ENCODE assay signal across 15 cellular contexts in the genomic region with DNA sequence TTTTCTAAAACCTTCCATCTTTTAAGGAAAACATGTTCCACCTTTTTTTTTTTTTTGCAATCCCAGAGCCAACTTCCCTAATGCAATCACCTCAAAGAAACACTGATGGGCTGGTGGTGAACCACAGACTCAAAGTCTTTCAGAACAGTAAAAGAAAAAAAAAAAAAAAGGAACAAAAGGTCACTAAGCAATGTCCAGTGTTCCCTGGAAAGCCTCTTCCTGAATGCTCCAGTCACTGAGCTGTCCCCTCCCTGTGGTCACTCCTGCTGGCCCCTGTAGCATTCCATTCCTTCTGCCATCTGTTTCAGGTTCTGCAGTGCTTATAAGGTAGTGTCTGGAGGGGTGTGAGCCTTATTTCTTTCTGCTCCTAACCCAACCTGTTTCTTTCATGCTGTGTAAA. TPM values are rescaled to one million over a fixed set of nuclear protein-coding genes. Genes with fewer than 3 reads are reported as not detected.
DNase-seq lines count a peak whose midpoint lies in the region; ATAC-seq and TF ChIP-seq lines count a peak whose summit lies in the region.
"Had no signal": no experiment of that assay in that cellular context is flagged by ENCODE, and none has a peak within 500 bp of the region (broad histone marks: within the 10 kb centered on the region; RNA-seq: fewer than 3 reads in every experiment).

No MANE protein-coding gene starts in this region.

- intact Hi-C loops in CD4-positive, alpha-beta memory T cell (cut with micrococcal nuclease), result no loop called here

- H3K27me3 ChIP-seq in CD4-positive, alpha-beta memory T cell (ENCODE audit: insufficient read depth, low read length), result no peaks in the 10 kb centered on the region
- no peaks in the 10 kb centered on the region for H3K27me3 ChIP-seq in trophoblast cell (ENCODE audit: insufficient read depth, low read length)
- H3K27me3 ChIP-seq: pancreas had no signal

- no peak overlapping the region for H3K4me3 ChIP-seq in CD4-positive, alpha-beta memory T cell (ENCODE audit: low read length in 2 of 2)
- H3K4me3 ChIP-seq in astrocyte of the spinal cord (ENCODE audit: low read depth, low read length) (no peak overlapping the region), trophoblast cell (ENCODE audit: low read depth, low read length) (no peak overlapping the region)
- H3K4me3 ChIP-seq: pancreas had no signal

- no peaks in the 10 kb centered on the region for H3K79me2 ChIP-seq in trophoblast cell (ENCODE audit: control insufficient read depth, insufficient read depth, low read length, poor library complexity)

- no peaks in the 10 kb centered on the region for H3K27me3 Mint-ChIP-seq in CD4-positive, alpha-beta memory T cell
- H3K27me3 Mint-ChIP-seq in T-helper 2 cell treated with Interferon-gamma antibody and Interleukin-4, amounts not matched to agents 5 μg/mL and 100 μg/mL, for 36 hours (ENCODE audit: low read depth), result no peaks in the 10 kb centered on the region
- H3K27me3 Mint-ChIP-seq: activated CD4-positive, alpha-beta T cell treated with anti-CD3 and anti-CD28 coated beads for 36 hours; memory B cell had no signal

- H2BK12ac ChIP-seq in trophoblast cell (ENCODE audit: low read length), result no peak overlapping the region

- peak overlapping the region in 4 of 7 donors; percentile 2 to 47 (median 32) for H3K27ac Mint-ChIP-seq in CD4-positive, alpha-beta memory T cell
- H3K27ac Mint-ChIP-seq in T-helper 2 cell treated with Interferon-gamma antibody and Interleukin-4, amounts not matched to agents 5 μg/mL and 100 μg/mL, for 36 hours, result no peak overlapping the region
- H3K27ac Mint-ChIP-seq: activated CD4-positive, alpha-beta T cell treated with anti-CD3 and anti-CD28 coated beads for 36 hours; memory B cell had no signal

- no peak overlapping the region for H2AK5ac ChIP-seq in trophoblast cell (ENCODE audit: low read length)

- TF ChIP-seq CTCF in astrocyte of the spinal cord (IDR thresholded peaks at IDR 0.05; ENCODE audit: low read depth, low read length), result no peak

- DNase-seq in CD4-positive, alpha-beta memory T cell, result no peak
- peak; percentile 85 for DNase-seq in LHCN-M2 (ENCODE audit: low read depth)
- peak; percentile 76 for DNase-seq in astrocyte of the spinal cord (ENCODE audit: low read depth, low spot score)
- peak; percentile 33 to 68 for DNase-seq in trophoblast cell
- DNase-seq in T-helper 2 cell treated with Interferon-gamma antibody and Interleukin-4, amounts not matched to agents 5 μg/mL and 100 μg/mL, for 36 hours (ENCODE audit: low spot score), result no peak
- no peak for DNase-seq in medulla oblongata (ENCODE audit: extremely low spot score)
- no peak for DNase-seq in NCI-H1092 (lab: John Stamatoyannopoulos, UW)
- DNase-seq: activated CD4-positive, alpha-beta T cell treated with anti-CD3 and anti-CD28 coated beads for 36 hours; activated T-cell treated with anti-CD3 and anti-CD28 coated beads, Interleukin-2, amount 50 U/mL, for 48 hours; GOT3; NK-92 treated with Interleukin-12 subunit alpha and Interleukin-12 subunit beta, amount 100 ng/mL, for 24 hours; pancreas; T-helper 1 cell had no signal

- H3K27ac ChIP-seq in CD4-positive, alpha-beta memory T cell (ENCODE audit: low read depth, low read length), result no peak overlapping the region
- H3K27ac ChIP-seq in trophoblast cell (ENCODE audit: low read depth, low read length), result peak overlapping the region; percentile 42
- H3K27ac ChIP-seq: pancreas had no signal

- in situ Hi-C loops in astrocyte of the spinal cord (cut with HindIII; ENCODE audit: low sequenced_read_pairs), result no loop called here

- H2AFZ ChIP-seq in trophoblast cell (ENCODE audit: insufficient read depth, low read length, poor library complexity), result no peak overlapping the region

- H4K91ac ChIP-seq in trophoblast cell (ENCODE audit: low read depth, low read length), result no peak overlapping the region

- H3K4me1 Mint-ChIP-seq in CD4-positive, alpha-beta memory T cell, result peaks cover 19 to 25% (median 20%) of the 10 kb centered on the region in 4 donors
- peaks cover 9% of the 10 kb centered on the region for H3K4me1 Mint-ChIP-seq in T-helper 2 cell treated with Interferon-gamma antibody and Interleukin-4, amounts not matched to agents 5 μg/mL and 100 μg/mL, for 36 hours (ENCODE audit: low read depth)

- H3K18ac ChIP-seq in trophoblast cell (ENCODE audit: low read length), result no peak overlapping the region

- ATAC-seq in GM19463 (IDR thresholded peaks at IDR 0.05; ENCODE audit: unreplicated experiment), result no peak
- ATAC-seq: activated CD4-positive, alpha-beta T cell treated with anti-CD3 and anti-CD28 coated beads for 36 hours had no signal

- no peak overlapping the region for H4K12ac ChIP-seq in trophoblast cell (ENCODE audit: low read depth, low read length)

- peaks cover 7% of the 10 kb centered on the region for H3K4me1 ChIP-seq in CD4-positive, alpha-beta memory T cell (ENCODE audit: insufficient read depth, low read length)
- peaks cover 3 to 10% of the 10 kb centered on the region in 2 experiments for H3K4me1 ChIP-seq in trophoblast cell (ENCODE audit: control insufficient read depth in 1 of 2, insufficient read depth in 2 of 2, low read length in 2 of 2)

- H3K79me1 ChIP-seq in trophoblast cell (ENCODE audit: low read length), result no peaks in the 10 kb centered on the region

- H3K4me2 ChIP-seq in trophoblast cell (ENCODE audit: low read length), result no peak overlapping the region

- H3K9me3 Mint-ChIP-seq in CD4-positive, alpha-beta memory T cell, result peaks cover 0 to 6% (median 0%) of the 10 kb centered on the region in 8 donors
- no peaks in the 10 kb centered on the region for H3K9me3 Mint-ChIP-seq in T-helper 2 cell treated with Interferon-gamma antibody and Interleukin-4, amounts not matched to agents 5 μg/mL and 100 μg/mL, for 36 hours
- H3K9me3 Mint-ChIP-seq: memory B cell had no signal

- no peak overlapping the region for H3K4ac ChIP-seq in trophoblast cell (ENCODE audit: low read depth, low read length)

- H3K14ac ChIP-seq in trophoblast cell (ENCODE audit: low read length), result no peak overlapping the region

- H3K9ac ChIP-seq in trophoblast cell (ENCODE audit: low read length), result no peak overlapping the region

- no peak overlapping the region for H2BK120ac ChIP-seq in trophoblast cell (ENCODE audit: insufficient read depth, low read length, poor library complexity)

- H2BK5ac ChIP-seq in trophoblast cell (ENCODE audit: low read depth, low read length, poor library complexity), result no peak overlapping the region

- H3K9me3 ChIP-seq in CD4-positive, alpha-beta memory T cell (ENCODE audit: control insufficient read depth in 1 of 2, low read length in 2 of 2), result no peaks in the 10 kb centered on the region
- no peaks in the 10 kb centered on the region for H3K9me3 ChIP-seq in trophoblast cell (ENCODE audit: insufficient read depth, low read depth, low read length)
- H3K9me3 ChIP-seq: pancreas had no signal

- CTCF ChIA-PET in CD4-positive, alpha-beta memory T cell (lab: Charles Lee; ENCODE audit: partially characterized antibody), result no interaction called here

- H3K4me3 Mint-ChIP-seq in CD4-positive, alpha-beta memory T cell, result no peak overlapping the region
- no peak overlapping the region for H3K4me3 Mint-ChIP-seq in T-helper 2 cell treated with Interferon-gamma antibody and Interleukin-4, amounts not matched to agents 5 μg/mL and 100 μg/mL, for 36 hours
- H3K4me3 Mint-ChIP-seq: activated CD4-positive, alpha-beta T cell treated with anti-CD3 and anti-CD28 coated beads for 36 hours; memory B cell had no signal

- H4K8ac ChIP-seq in trophoblast cell (ENCODE audit: low read depth, low read length), result no peak overlapping the region

- POLR2A ChIA-PET in CD4-positive, alpha-beta memory T cell (lab: Charles Lee; ENCODE audit: partially characterized antibody), result no interaction called here

- H3K36me3 ChIP-seq in CD4-positive, alpha-beta memory T cell (ENCODE audit: insufficient read depth, low read length), result peaks cover 20% of the 10 kb centered on the region
- peaks cover 0 to 7% of the 10 kb centered on the region in 2 experiments for H3K36me3 ChIP-seq in trophoblast cell (ENCODE audit: control insufficient read depth in 1 of 2, insufficient read depth in 2 of 2, low read length in 2 of 2)
- H3K36me3 ChIP-seq: pancreas had no signal

- H3K23ac ChIP-seq in trophoblast cell (ENCODE audit: low read length), result no peak overlapping the region

- peaks cover 52 to 56% of the 10 kb centered on the region in 2 donors for H3K36me3 Mint-ChIP-seq in CD4-positive, alpha-beta memory T cell
- H3K36me3 Mint-ChIP-seq in T-helper 2 cell treated with Interferon-gamma antibody and Interleukin-4, amounts not matched to agents 5 μg/mL and 100 μg/mL, for 36 hours (ENCODE audit: low read depth), result peaks cover 56% of the 10 kb centered on the region

RNA-seq across cellular contexts. Expression of gene AAGAB, which starts 53.3 kb away (rescaled TPM):
- total RNA-seq in CD4-positive, alpha-beta memory T cell, result 10 to 100 TPM; 30.2 to 30.3 TPM
- 10 to 100 TPM; 43.5 to 71.0 TPM for polyA plus RNA-seq in CD4-positive, alpha-beta memory T cell
- 51.8 and 57.0 TPM in 2 replicates for total RNA-seq in LHCN-M2 (2014; rRNA removed)
- polyA plus RNA-seq in LHCN-M2 (2012), result 32.5 TPM
- 21.6 and 21.9 TPM in 2 replicates for polyA plus RNA-seq in trophoblast cell (2013)

RNA-seq across cellular contexts. Expression of gene IQCH, which starts 53.5 kb away (rescaled TPM):
- total RNA-seq in CD4-positive, alpha-beta memory T cell, result 1 to 10 TPM; 1.1 to 2.1 TPM
- polyA plus RNA-seq in CD4-positive, alpha-beta memory T cell, result 1 to 10 TPM in 1 of 2 donors, under 1 TPM in 1; 0.99 to 1.9 TPM
- total RNA-seq in LHCN-M2 (2014; rRNA removed), result 4.1 and 4.8 TPM in 2 replicates
- polyA plus RNA-seq in LHCN-M2 (2012), result 1.0 TPM
- polyA plus RNA-seq in trophoblast cell (2013), result 0.76 and 0.82 TPM in 2 replicates

Comparison
In these comparisons a context has a peak if more than half of its experiments do, and no peak if none do; other contexts are left out.
1. DNase-seq: peak in LHCN-M2 (single experiment), astrocyte of the spinal cord (single experiment) and trophoblast cell (2 of 2); none in CD4-positive, alpha-beta memory T cell (0 of 5), T-helper 2 cell treated with Interferon-gamma antibody and Interleukin-4, amounts not matched to agents 5 μg/mL and 100 μg/mL, for 36 hours (single experiment), medulla oblongata (single experiment) and NCI-H1092 (single experiment).